ENCODE assay signal across 18 cellular contexts in the genomic region with DNA sequence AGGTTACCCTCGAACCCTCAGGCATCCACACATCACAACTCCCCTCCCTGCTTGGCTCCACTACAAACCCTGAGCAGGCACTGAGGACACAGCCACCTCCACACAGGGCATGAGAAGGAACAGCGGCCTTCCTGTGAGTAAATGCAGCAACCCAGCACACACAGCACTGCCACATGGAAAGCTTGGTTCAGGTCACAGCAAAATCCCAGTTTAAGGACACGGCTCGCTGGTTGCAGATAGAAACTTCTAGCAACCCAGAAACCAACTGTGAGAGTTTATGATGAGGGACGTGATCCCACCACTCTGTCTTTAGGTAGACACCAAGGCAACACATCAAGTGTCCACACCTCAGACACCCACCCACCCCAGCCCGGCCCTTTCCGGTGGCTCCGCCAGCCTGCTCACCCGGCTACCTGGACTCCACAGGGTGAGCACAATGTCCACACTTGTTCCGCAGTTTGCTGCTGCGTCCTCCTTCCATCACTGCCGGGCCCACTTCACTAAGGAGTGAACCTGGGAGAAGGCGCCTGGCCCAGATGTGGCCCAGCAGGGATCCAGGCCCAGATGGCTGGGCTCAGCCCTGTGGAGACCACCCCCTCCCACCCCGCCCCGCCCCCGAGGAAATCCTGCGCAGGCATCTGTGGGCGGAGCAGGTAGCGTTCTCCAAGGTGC. TPM values are rescaled to one million over a fixed set of nuclear protein-coding genes. Genes with fewer than 3 reads are reported as not detected.
A peak's percentile ranks its signal among the peaks of the same experiment; 100 is the strongest.
DNase-seq lines count a peak whose midpoint lies in the region; ATAC-seq and TF ChIP-seq lines count a peak whose summit lies in the region.
"Had no signal": no experiment of that assay in that cellular context is flagged by ENCODE, and none has a peak within 500 bp of the region (broad histone marks: within the 10 kb centered on the region; RNA-seq: fewer than 3 reads in every experiment).

No MANE protein-coding gene starts in this region.

- peaks cover 8% of the 10 kb centered on the region for H3K36me3 Mint-ChIP-seq in neural progenitor cell

- H3K9me3 ChIP-seq in DND-41 (ENCODE audit: insufficient read depth, low read length, severe bottlenecking) (no peaks in the 10 kb centered on the region), neural progenitor cell (ENCODE audit: low read depth) (no peaks in the 10 kb centered on the region)

- H2AFZ ChIP-seq in DND-41 (ENCODE audit: low read depth, low read length): no peak overlapping the region
- no peak overlapping the region for H2AFZ ChIP-seq in neural progenitor cell (replicated peaks)
- H2AFZ ChIP-seq: GM23338, PC-9 had no signal

- no peak overlapping the region for H3K27ac ChIP-seq in DND-41 (ENCODE audit: low read length)
- peak overlapping the region; percentile 96 for H3K27ac ChIP-seq in RWPE1
- H3K27ac ChIP-seq in neural progenitor cell: peak overlapping the region; percentile 53
- H3K27ac ChIP-seq: PC-9, SK-N-MC had no signal

- ATAC-seq in DND-41 (ENCODE audit: insufficient read depth, low read depth) (0 out of 3 replicates have a peak, but pooled peaks have one; percentile 2), HG02970 (IDR thresholded peaks at IDR 0.05; ENCODE audit: low FRiP score, unreplicated experiment) (no peak)

- H3K36me3 ChIP-seq in DND-41 (ENCODE audit: insufficient read depth, low read length) (peaks cover 71% of the 10 kb centered on the region), neural progenitor cell (no peaks in the 10 kb centered on the region)

- H3K4me3 ChIP-seq in DND-41 (ENCODE audit: low read depth in 1 of 2, low read length in 2 of 2) (no peak overlapping the region), neural progenitor cell (no peak overlapping the region)
- H3K4me3 ChIP-seq: GM23338, PC-9, SK-N-MC had no signal

- H3K9ac ChIP-seq in DND-41 (ENCODE audit: low read depth, low read length) (no peak overlapping the region), neural progenitor cell (no peak overlapping the region)
- H3K9ac ChIP-seq: KMS-11 had no signal

- CTCF ChIA-PET in RWPE1 (lab: Yijun Ruan, JAX): no interaction called here

- H4K20me1 ChIP-seq in DND-41 (ENCODE audit: insufficient read depth, low read length) (peaks cover 71% of the 10 kb centered on the region), neural progenitor cell (ENCODE audit: low read depth) (peaks cover 64% of the 10 kb centered on the region)

- no peaks in the 10 kb centered on the region for H3K9me3 Mint-ChIP-seq in neural progenitor cell
- H3K9me3 Mint-ChIP-seq: CD4-positive, CD25-positive, alpha-beta regulatory T cell; GM23338 had no signal

- H3K79me2 ChIP-seq in DND-41 (ENCODE audit: insufficient read depth, low read length): peaks cover 58% of the 10 kb centered on the region
- peaks cover 47% of the 10 kb centered on the region for H3K79me2 ChIP-seq in neural progenitor cell (ENCODE audit: low read depth)

- DNase-seq in DND-41 (no peak), RWPE1 (ENCODE audit: low spot score) (no peak), neural progenitor cell (ENCODE audit: low spot score) (no peak), GDM1 (lab: John Stamatoyannopoulos, UW) (no peak)
- DNase-seq in activated naive CD4-positive, alpha-beta T cell treated with anti-CD3 and anti-CD28 coated beads, Interleukin-2, amount 50 U/mL, for 16 hours: no peak
- DNase-seq: AML-193; CD4-positive, CD25-positive, alpha-beta regulatory T cell; NCI-H1092; NCI-H2107; NCI-H345; NCI-H69; PC-9 had no signal

- no peak for TF ChIP-seq CTCF in DND-41 (IDR thresholded peaks at IDR 0.05; ENCODE audit: borderline replicate concordance, extremely low read depth, low read length, poor library complexity, severe bottlenecking)
- no peak for TF ChIP-seq CTCF in RWPE1 (conservative IDR thresholded peaks at IDR 0.05; ENCODE audit: low read depth)
- no peak for TF ChIP-seq CTCF in neural progenitor cell (IDR thresholded peaks at IDR 0.05)

- H3K27ac Mint-ChIP-seq in neural progenitor cell: no peak overlapping the region
- H3K27ac Mint-ChIP-seq: CD4-positive, CD25-positive, alpha-beta regulatory T cell; GM23338 had no signal

- POLR2A ChIA-PET in RWPE1 (lab: Yijun Ruan, JAX; ENCODE audit: low non-redundant PET): no interaction called here

- peaks cover 24% of the 10 kb centered on the region for H3F3A ChIP-seq in neural progenitor cell (ENCODE audit: low read depth)

- H3K27me3 Mint-ChIP-seq in neural progenitor cell (ENCODE audit: insufficient read depth, low read depth): peaks cover 2% of the 10 kb centered on the region
- H3K27me3 Mint-ChIP-seq: CD4-positive, CD25-positive, alpha-beta regulatory T cell had no signal

- H3K27me3 ChIP-seq in DND-41 (ENCODE audit: insufficient read depth, low read length, poor library complexity): no peaks in the 10 kb centered on the region
- no peaks in the 10 kb centered on the region for H3K27me3 ChIP-seq in neural progenitor cell

- H3K4me1 ChIP-seq in DND-41 (ENCODE audit: insufficient read depth, low read length) (no peaks in the 10 kb centered on the region), neural progenitor cell (no peaks in the 10 kb centered on the region)

- peaks cover 10% of the 10 kb centered on the region for H3K4me1 Mint-ChIP-seq in neural progenitor cell
- H3K4me1 Mint-ChIP-seq: GM23338 had no signal

- H3K4me3 Mint-ChIP-seq in neural progenitor cell: no peak overlapping the region
- H3K4me3 Mint-ChIP-seq: CD4-positive, CD25-positive, alpha-beta regulatory T cell; GM23338 had no signal

- no peak overlapping the region for H3K4me2 ChIP-seq in DND-41 (ENCODE audit: insufficient read depth, low read length)
- H3K4me2 ChIP-seq in neural progenitor cell: no peak overlapping the region
- H3K4me2 ChIP-seq: GM23338, KMS-11, PC-9 had no signal

RNA-seq across cellular contexts. Expression of gene CDCA4, which starts 13.2 kb away (rescaled TPM):
- total RNA-seq in neural progenitor cell (ENCODE audit: low replicate concordance): 56.6 and 102 TPM in 2 replicates

RNA-seq across cellular contexts. Expression of gene CLBA1, which starts 22.1 kb away (rescaled TPM):
- 8.5 and 10.8 TPM in 2 replicates for total RNA-seq in neural progenitor cell (ENCODE audit: low replicate concordance)

RNA-seq across cellular contexts. Expression of gene AHNAK2, which starts 29.6 kb away (rescaled TPM):
- 0.77 and 1.3 TPM in 2 replicates for total RNA-seq in neural progenitor cell (ENCODE audit: low replicate concordance)
- total RNA-seq: CD4-positive, CD25-positive, alpha-beta regulatory T cell had no signal

RNA-seq across cellular contexts. Expression of gene GPR132, which starts 57.5 kb away (rescaled TPM):
- 0.22 and 0.51 TPM in 2 replicates for total RNA-seq in neural progenitor cell (ENCODE audit: low replicate concordance)
- total RNA-seq: A673, G401, PC-9 had no signal
